ENCODE assay signal across 22 cellular contexts in the genomic region with DNA sequence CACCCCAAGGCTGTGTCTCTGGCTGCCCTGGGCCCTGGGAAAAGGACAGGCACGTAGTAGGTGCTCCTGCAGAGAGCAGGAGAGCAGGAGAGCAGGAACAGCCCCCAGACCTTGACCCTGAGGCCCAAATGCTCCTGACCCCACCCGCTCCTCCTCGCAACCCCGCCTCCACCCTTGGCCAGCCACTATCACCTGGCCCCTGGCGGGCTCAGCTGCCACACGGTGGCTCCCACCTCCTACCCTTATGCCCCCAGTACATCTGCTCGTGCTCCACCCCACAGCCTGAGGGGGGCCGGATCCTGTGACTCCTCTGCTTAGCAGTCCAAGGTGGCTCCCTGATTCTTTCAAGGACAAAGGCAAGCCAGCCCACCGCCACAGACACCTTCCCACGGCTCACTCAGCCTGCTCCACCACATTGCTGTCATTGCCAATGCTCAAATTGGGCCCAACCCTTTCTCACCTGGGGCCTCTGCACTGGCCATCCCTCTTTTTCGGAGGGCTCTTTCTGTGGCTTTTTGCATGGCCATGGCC. TPM values are rescaled to one million over a fixed set of nuclear protein-coding genes. Genes with fewer than 3 reads are reported as not detected.
DNase-seq lines count a peak whose midpoint lies in the region; ATAC-seq, FAIRE-seq and TF ChIP-seq lines count a peak whose summit lies in the region.
"Had no signal": no experiment of that assay in that cellular context is flagged by ENCODE, and none has a peak within 500 bp of the region (broad histone marks: within the 10 kb centered on the region; RNA-seq: fewer than 3 reads in every experiment).

No MANE protein-coding gene starts in this region.

- H3K79me2 ChIP-seq in GM23248 (ENCODE audit: insufficient read depth) (no peaks in the 10 kb centered on the region), endothelial cell of umbilical vein (ENCODE audit: control insufficient read depth, insufficient read depth, low read length) (no peaks in the 10 kb centered on the region)

- H3K4me2 ChIP-seq in GM23248 (ENCODE audit: unreplicated experiment) (no peak overlapping the region), endothelial cell of umbilical vein (ENCODE audit: insufficient read depth, low read length) (no peak overlapping the region)

- TF ChIP-seq POLR2A in endothelial cell of umbilical vein (IDR thresholded peaks at IDR 0.05; ENCODE audit: low read depth, low read length) (no peak), Peyer's patch (IDR thresholded peaks at IDR 0.05) (no peak)

- POLR2A ChIA-PET in endothelial cell of umbilical vein (lab: Charles Lee), result interaction anchor here (1.2 to 1.6 kb wide), 2 partner anchors 16 to 19 kb away, joined by 4 to 6 read pairs; a partner anchor contains a TSS

- no peaks in the 10 kb centered on the region for H3K9me1 ChIP-seq in endothelial cell of umbilical vein (replicated peaks; ENCODE audit: control insufficient read depth, extremely low read depth, insufficient read depth, low read length)

- H3K4me1 ChIP-seq in GM23248 (ENCODE audit: insufficient read depth), result peaks cover 28% of the 10 kb centered on the region
- H3K4me1 ChIP-seq in endothelial cell of umbilical vein (ENCODE audit: control insufficient read depth, extremely low read depth, insufficient read depth, low read length), result peaks cover 28% of the 10 kb centered on the region
- peaks cover 0 to 3% (median 0%) of the 10 kb centered on the region in 4 donors for H3K4me1 ChIP-seq in Peyer's patch

- H3K27me3 ChIP-seq in GM23248 (replicated peaks; ENCODE audit: insufficient read depth) (no peaks in the 10 kb centered on the region), endothelial cell of umbilical vein (ENCODE audit: control insufficient read depth in 2 of 2, insufficient read depth in 2 of 2, low read length in 2 of 2) (no peaks in the 10 kb centered on the region), Peyer's patch (no peaks in the 10 kb centered on the region)
- H3K27me3 ChIP-seq: brain microvascular endothelial cell, tibial nerve had no signal

- intact Hi-C loops in endothelial cell of umbilical vein (cut with micrococcal nuclease), result no loop called here

- H3K9me3 ChIP-seq in GM23248 (ENCODE audit: low read depth) (no peaks in the 10 kb centered on the region), endothelial cell of umbilical vein (replicated peaks; ENCODE audit: control insufficient read depth, insufficient read depth, low read length) (no peaks in the 10 kb centered on the region), Peyer's patch (no peaks in the 10 kb centered on the region)
- H3K9me3 ChIP-seq: tibial nerve had no signal

- no peaks in the 10 kb centered on the region for H3K9me3 Mint-ChIP-seq in stimulated activated effector memory CD8-positive, alpha-beta T cell treated with anti-CD3 and anti-CD28 coated beads, Interleukin-12 subunit alpha, Interleukin-12 subunit beta, amount 100 ng/mL, for 72 hours
- H3K9me3 Mint-ChIP-seq: activated naive CD8-positive, alpha-beta T cell treated with anti-CD3 and anti-CD28 coated beads for 36 hours had no signal

- H2AFZ ChIP-seq in GM23248, result no peak overlapping the region
- H2AFZ ChIP-seq in endothelial cell of umbilical vein (ENCODE audit: low read depth, low read length), result no peak overlapping the region

- H3F3A ChIP-seq in GM23248 (ENCODE audit: insufficient read depth), result 0 out of 2 replicates have a peak, but pooled peaks cover 4% of the 10 kb centered on the region

- H4K20me1 ChIP-seq in GM23248 (ENCODE audit: insufficient read depth) (no peaks in the 10 kb centered on the region), endothelial cell of umbilical vein (replicated peaks; ENCODE audit: control insufficient read depth, extremely low read depth, insufficient read depth, low read length) (no peaks in the 10 kb centered on the region)

- DNase-seq in NCI-H2171 treated with DMSO at 0.1 percent for 48 hours (lab: John Stamatoyannopoulos, UW), result peak; percentile 32
- DNase-seq in NCI-H2171 (lab: John Stamatoyannopoulos, UW), result no peak
- DNase-seq in GM23248, result no peak
- DNase-seq in endothelial cell of umbilical vein (ENCODE audit: low read depth, low spot score), result no peak
- no peak for DNase-seq in stimulated activated effector memory CD8-positive, alpha-beta T cell treated with anti-CD3 and anti-CD28 coated beads, Interleukin-12 subunit alpha, Interleukin-12 subunit beta, amount 100 ng/mL, for 72 hours (ENCODE audit: low spot score in 2 of 2)
- DNase-seq in NCI-H187 (lab: John Stamatoyannopoulos, UW), result no peak
- DNase-seq in Peyer's patch, result no peak
- DNase-seq: 8988T; activated CD4-positive, alpha-beta T cell treated with anti-CD3 and anti-CD28 coated beads for 36 hours; activated naive CD8-positive, alpha-beta T cell treated with anti-CD3 and anti-CD28 coated beads for 36 hours; brain microvascular endothelial cell; DMS153; dorsolateral prefrontal cortex; NCI-H1436 treated with DMSO at 0.1 percent for 48 hours; NK-92 treated with Interleukin-12 subunit alpha and Interleukin-12 subunit beta, amount 100 ng/mL, for 24 hours had no signal

- no peak for TF ChIP-seq CTCF in endothelial cell of umbilical vein (IDR thresholded peaks at IDR 0.05; ENCODE audit: extremely low read depth in 1 of 2, insufficient read depth in 1 of 2, low read depth in 1 of 2, low read length in 2 of 2)
- no peak for TF ChIP-seq CTCF in Peyer's patch (IDR thresholded peaks at IDR 0.05)

- no TSS peak for BruUV-seq in endothelial cell of umbilical vein (replicated peaks; lab: Mats Ljungman, UMichigan)

- peaks cover 4% of the 10 kb centered on the region for H3K4me1 Mint-ChIP-seq in stimulated activated effector memory CD8-positive, alpha-beta T cell treated with anti-CD3 and anti-CD28 coated beads, Interleukin-12 subunit alpha, Interleukin-12 subunit beta, amount 100 ng/mL, for 72 hours
- H3K4me1 Mint-ChIP-seq: activated naive CD8-positive, alpha-beta T cell treated with anti-CD3 and anti-CD28 coated beads for 36 hours had no signal

- H3K27ac Mint-ChIP-seq in stimulated activated effector memory CD8-positive, alpha-beta T cell treated with anti-CD3 and anti-CD28 coated beads, Interleukin-12 subunit alpha, Interleukin-12 subunit beta, amount 100 ng/mL, for 72 hours, result peak overlapping the region; percentile 56
- H3K27ac Mint-ChIP-seq: activated CD4-positive, alpha-beta T cell treated with anti-CD3 and anti-CD28 coated beads for 36 hours; activated naive CD8-positive, alpha-beta T cell treated with anti-CD3 and anti-CD28 coated beads for 36 hours had no signal

- H3K36me3 ChIP-seq in GM23248 (ENCODE audit: low read depth) (no peaks in the 10 kb centered on the region), endothelial cell of umbilical vein (ENCODE audit: control insufficient read depth in 2 of 2, extremely low read depth in 1 of 2, insufficient read depth in 2 of 2, low read length in 2 of 2) (no peaks in the 10 kb centered on the region), Peyer's patch (no peaks in the 10 kb centered on the region)
- H3K36me3 ChIP-seq: brain microvascular endothelial cell, tibial nerve had no signal

- dilution Hi-C loops in endothelial cell of umbilical vein (cut with MboI; ENCODE audit: extremely low pct_ligation_motif_present, low sequenced_read_pairs), result no loop called here

- CTCF ChIA-PET in endothelial cell of umbilical vein (lab: Charles Lee), result interaction anchor here (1.4 to 6.8 kb wide), 4 partner anchors 16 to 31 kb away, joined by 7 to 189 read pairs (median 10); a partner anchor contains a TSS

- ATAC-seq in stimulated activated effector memory CD8-positive, alpha-beta T cell treated with anti-CD3 and anti-CD28 coated beads, Interleukin-12 subunit alpha, Interleukin-12 subunit beta, amount 100 ng/mL, for 72 hours, result no peak
- no peak for ATAC-seq in HG02642 (IDR thresholded peaks at IDR 0.05; ENCODE audit: poor library complexity, unreplicated experiment)
- ATAC-seq: activated CD4-positive, alpha-beta T cell treated with anti-CD3 and anti-CD28 coated beads for 36 hours; GM12878 had no signal

- no peak overlapping the region for H3K4me3 Mint-ChIP-seq in stimulated activated effector memory CD8-positive, alpha-beta T cell treated with anti-CD3 and anti-CD28 coated beads, Interleukin-12 subunit alpha, Interleukin-12 subunit beta, amount 100 ng/mL, for 72 hours
- H3K4me3 Mint-ChIP-seq: activated CD4-positive, alpha-beta T cell treated with anti-CD3 and anti-CD28 coated beads for 36 hours; activated naive CD8-positive, alpha-beta T cell treated with anti-CD3 and anti-CD28 coated beads for 36 hours had no signal

- H3K4me3 ChIP-seq in GM23248 (no peak overlapping the region), endothelial cell of umbilical vein (replicated peaks in 1 of 3; ENCODE audit: insufficient read depth in 1 of 3, low read depth in 1 of 3, low read length in 3 of 3) (no peak overlapping the region), Peyer's patch (no peak overlapping the region)
- H3K4me3 ChIP-seq: GM12878 had no signal

- H3K27ac ChIP-seq in GM23248 (peak overlapping the region; percentile 77; the same call in 1 of the 2 replicates), endothelial cell of umbilical vein (ENCODE audit: insufficient read depth, low read depth, low read length) (peak overlapping the region; percentile 73), Peyer's patch (no peak overlapping the region)
- H3K27ac ChIP-seq: brain microvascular endothelial cell had no signal

- H3K9me2 ChIP-seq in GM23248 (ENCODE audit: insufficient read depth), result no peaks in the 10 kb centered on the region

- H3K9ac ChIP-seq in GM23248 (no peak overlapping the region), endothelial cell of umbilical vein (replicated peaks; ENCODE audit: extremely low read depth, insufficient read depth, low read length) (no peak overlapping the region)

- WGBS in GM23248 (ENCODE audit: low coverage in 1 of 2, low lambda C conversion rate in 2 of 2, missing lambda C conversion rate in 2 of 2), 2 experiments, result 79 to 100% methylated on average over 4 to 7 of the region's 11 CpGs

- H3K36me3 Mint-ChIP-seq in stimulated activated effector memory CD8-positive, alpha-beta T cell treated with anti-CD3 and anti-CD28 coated beads, Interleukin-12 subunit alpha, Interleukin-12 subunit beta, amount 100 ng/mL, for 72 hours, result no peaks in the 10 kb centered on the region
- H3K36me3 Mint-ChIP-seq: activated naive CD8-positive, alpha-beta T cell treated with anti-CD3 and anti-CD28 coated beads for 36 hours had no signal

- in situ Hi-C loops in GM23248 (cut with MboI), result no loop called here

- peak; percentile 21 for FAIRE-seq in endothelial cell of umbilical vein (lab: Jason Lieb, UNC)
- FAIRE-seq: frontal cortex, GM12878, H54 had no signal

RNA-seq across cellular contexts. Expression of a gene that starts 5.4 kb away (rescaled TPM):
- 18.1 and 28.3 TPM in 2 replicates for total RNA-seq in GM23248 (2014; rRNA removed; shearing (Covaris generic))
- polyA plus RNA-seq in GM23248 (2016; fragmentation: Nextera tagmentation; extraction: Ambion mirVana), result 17.3 and 24.5 TPM in 2 replicates
- 30.6 and 46.4 TPM in 2 replicates for total RNA-seq in endothelial cell of umbilical vein
- polyA plus RNA-seq in endothelial cell of umbilical vein, result 31.0 and 33.4 TPM in 2 replicates
- 28.1 and 34.5 TPM in 2 replicates for polyA plus RNA-seq in endothelial cell of umbilical vein (2011; cell fraction: cytosol; rRNA removed)
- 76.6 and 103 TPM in 2 replicates for polyA plus RNA-seq in endothelial cell of umbilical vein (2011; cell fraction: nucleus; rRNA removed)
- 23.4 and 27.4 TPM in 2 replicates for polyA plus RNA-seq in endothelial cell of umbilical vein (2012)
- 16.4 and 29.5 TPM in 2 replicates for polyA minus RNA-seq in endothelial cell of umbilical vein
- 34.5 TPM for polyA minus RNA-seq in endothelial cell of umbilical vein (2011; cell fraction: cytosol; rRNA and poly(A)+ RNA removed)
- polyA minus RNA-seq in endothelial cell of umbilical vein (2011; cell fraction: nucleus; rRNA and poly(A)+ RNA removed), result 10.4 and 11.6 TPM in 2 replicates
- total RNA-seq in Peyer's patch, result 100 to 1,000 TPM in 1 of 4 donors, 10 to 100 TPM in 2, 1 to 10 TPM in 1; 8.2 to 156 (median 16.0) TPM

RNA-seq across cellular contexts. Expression of a gene that starts 19.0 kb away (rescaled TPM):
- total RNA-seq in GM23248 (2014; rRNA removed; shearing (Covaris generic)), result 115 and 129 TPM in 2 replicates
- polyA plus RNA-seq in GM23248 (2016; fragmentation: Nextera tagmentation; extraction: Ambion mirVana), result 308 and 314 TPM in 2 replicates
- total RNA-seq in endothelial cell of umbilical vein, result 453 and 479 TPM in 2 replicates
- 879 and 880 TPM in 2 replicates for polyA plus RNA-seq in endothelial cell of umbilical vein
- 626 and 746 TPM in 2 replicates for polyA plus RNA-seq in endothelial cell of umbilical vein (2011; cell fraction: cytosol; rRNA removed)
- 244 and 299 TPM in 2 replicates for polyA plus RNA-seq in endothelial cell of umbilical vein (2011; cell fraction: nucleus; rRNA removed)
- polyA plus RNA-seq in endothelial cell of umbilical vein (2012), result 316 and 701 TPM in 2 replicates
- 471 and 514 TPM in 2 replicates for polyA minus RNA-seq in endothelial cell of umbilical vein
- not detected for polyA minus RNA-seq in endothelial cell of umbilical vein (2011; cell fraction: cytosol; rRNA and poly(A)+ RNA removed)
- polyA minus RNA-seq in endothelial cell of umbilical vein (2011; cell fraction: nucleus; rRNA and poly(A)+ RNA removed), result 104 and 164 TPM in 2 replicates
- total RNA-seq in Peyer's patch, result 10 to 100 TPM in 3 of 4 donors, 1 to 10 TPM in 1; 2.5 to 28.9 (median 11.7) TPM
- total RNA-seq: activated CD4-positive, alpha-beta T cell treated with anti-CD3 and anti-CD28 coated beads for 36 hours; activated naive CD8-positive, alpha-beta T cell treated with anti-CD3 and anti-CD28 coated beads for 36 hours; mononuclear cell had no signal

RNA-seq across cellular contexts. Expression of a gene that starts 30.0 kb away (rescaled TPM):
- total RNA-seq in GM23248 (2014; rRNA removed; shearing (Covaris generic)), result 0.76 and 6.2 TPM in 2 replicates
- polyA plus RNA-seq in GM23248 (2016; fragmentation: Nextera tagmentation; extraction: Ambion mirVana), result 0.24 and 0.25 TPM in 2 replicates
- 0.82 and 1.9 TPM in 2 replicates for total RNA-seq in endothelial cell of umbilical vein
- polyA plus RNA-seq in endothelial cell of umbilical vein, result 0.99 and 1.9 TPM in 2 replicates
- 0.09 and 0.23 TPM in 2 replicates for polyA plus RNA-seq in endothelial cell of umbilical vein (2011; cell fraction: cytosol; rRNA removed)
- polyA plus RNA-seq in endothelial cell of umbilical vein (2011; cell fraction: nucleus; rRNA removed), result 3.0 TPM in 2 replicates
- 0.25 TPM in 1 of 2 replicates, not detected in the other for polyA plus RNA-seq in endothelial cell of umbilical vein (2012)
- 0.32 and 0.36 TPM in 2 replicates for polyA minus RNA-seq in endothelial cell of umbilical vein
- polyA minus RNA-seq in endothelial cell of umbilical vein (2011; cell fraction: cytosol; rRNA and poly(A)+ RNA removed), result not detected
- polyA minus RNA-seq in endothelial cell of umbilical vein (2011; cell fraction: nucleus; rRNA and poly(A)+ RNA removed), result 0.63 and 0.96 TPM in 2 replicates
- 1 to 10 TPM in 3 of 4 donors, not detected in 1; 1.1 to 3.1 (median 3.0) TPM for total RNA-seq in Peyer's patch

RNA-seq across cellular contexts. Expression of a gene that starts 41.6 kb away (rescaled TPM):
- not detected in 2 replicates for total RNA-seq in GM23248 (2014; rRNA removed; shearing (Covaris generic))
- polyA plus RNA-seq in GM23248 (2016; fragmentation: Nextera tagmentation; extraction: Ambion mirVana) (not detected in 2 replicates), endothelial cell of umbilical vein (0.01 and 0.02 TPM in 2 replicates)
- total RNA-seq in endothelial cell of umbilical vein (0.07 and 0.16 TPM in 2 replicates), Peyer's patch (not detected)
- polyA plus RNA-seq in endothelial cell of umbilical vein (2011; cell fraction: cytosol; rRNA removed), result 0.01 TPM in 1 of 2 replicates, not detected in the other
- polyA plus RNA-seq in endothelial cell of umbilical vein (2011; cell fraction: nucleus; rRNA removed), result 0.33 and 0.48 TPM in 2 replicates
- polyA plus RNA-seq in endothelial cell of umbilical vein (2012), result not detected in 2 replicates
- polyA minus RNA-seq in endothelial cell of umbilical vein, result not detected in 2 replicates
- not detected for polyA minus RNA-seq in endothelial cell of umbilical vein (2011; cell fraction: cytosol; rRNA and poly(A)+ RNA removed)
- 0.24 TPM in 1 of 2 replicates, not detected in the other for polyA minus RNA-seq in endothelial cell of umbilical vein (2011; cell fraction: nucleus; rRNA and poly(A)+ RNA removed)
- total RNA-seq: activated CD4-positive, alpha-beta T cell treated with anti-CD3 and anti-CD28 coated beads for 36 hours; activated naive CD8-positive, alpha-beta T cell treated with anti-CD3 and anti-CD28 coated beads for 36 hours; GM12878; mononuclear cell; tibial nerve had no signal
- polyA plus RNA-seq: esophagus had no signal

Comparison
In these comparisons a context has a peak if more than half of its experiments do, and no peak if none do; other contexts are left out.
1. H3K27ac ChIP-seq: peak in GM23248 (single experiment) and endothelial cell of umbilical vein (single experiment); none in Peyer's patch (0 of 4).